ENCODE assay signal across 25 cellular contexts in the genomic region with DNA sequence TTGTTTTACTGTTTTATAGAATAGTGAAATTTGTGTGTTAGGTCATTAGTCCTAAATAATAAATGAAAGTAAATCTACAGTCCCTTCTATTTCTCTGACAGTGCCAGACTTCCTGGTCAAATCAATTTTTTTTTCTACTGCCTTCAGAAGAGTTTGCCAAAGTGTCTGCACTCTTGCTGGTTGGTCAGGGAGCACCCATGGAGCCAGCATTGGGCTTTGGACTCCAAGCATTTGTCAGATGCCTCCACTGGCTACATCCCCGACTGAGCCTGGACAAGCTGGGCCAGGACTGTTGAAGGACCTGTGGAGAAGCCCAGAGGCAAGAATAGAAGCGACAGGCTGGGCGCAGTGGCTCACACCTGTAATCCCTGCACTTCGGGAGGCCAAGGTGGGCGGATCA.
"Had no signal": no experiment of that assay in that cellular context is flagged by ENCODE, and none has a peak within 500 bp of the region (broad histone marks: within the 10 kb centered on the region; RNA-seq: fewer than 3 reads in every experiment).

No MANE protein-coding gene starts in this region.

- H3K36me3 ChIP-seq: neural progenitor cell, ovary, spleen, suprapubic skin, upper lobe of right lung, uterus had no signal

- H3K9me3 ChIP-seq: ovary, psoas muscle, spleen, suprapubic skin, testis, tibial artery, transverse colon, upper lobe of right lung, uterus had no signal

- DNase-seq: naive thymus-derived CD8-positive, alpha-beta T cell; occipital lobe; ovary; psoas muscle; right cardiac atrium; spleen; stimulated activated CD4-positive, alpha-beta T cell treated with anti-CD3 and anti-CD28 coated beads, Interleukin-12 subunit alpha, Interleukin-12 subunit beta, amount 100 ng/mL, for 4 hours; stimulated activated CD4-positive, alpha-beta T cell treated with anti-CD3 and anti-CD28 coated beads, Interleukin-1b, Interleukin-23, amount 100 ng/mL, for 48 hours; stimulated activated CD4-positive, alpha-beta T cell treated with anti-CD3 and anti-CD28 coated beads, Interleukin-4, amount 100 ng/mL, for 1 hour; stimulated activated CD4-positive, alpha-beta T cell treated with anti-CD3 and anti-CD28 coated beads, Interleukin-4, amount 100 ng/mL, for 4 hours; stimulated activated CD8-positive, alpha-beta memory T cell treated with anti-CD3 and anti-CD28 coated beads, Interleukin-4, amount 100 ng/mL, for 48 hours; stimulated activated naive CD4-positive, alpha-beta T cell; stimulated activated naive CD8-positive, alpha-beta T cell treated with anti-CD3 and anti-CD28 coated beads, Interleukin-15, amount 100 ng/mL, for 72 hours; stimulated activated naive CD8-positive, alpha-beta T cell treated with anti-CD3 and anti-CD28 coated beads, Interleukin-15, Interleukin-2, amounts not matched to agents 100 U/mL and 50 U/mL, for 24 hours; testis; tibial artery; transverse colon; upper lobe of right lung; uterus had no signal

- H3K4me1 ChIP-seq: neural progenitor cell, parathyroid adenoma, psoas muscle, spleen, suprapubic skin, testis, tibial artery, transverse colon, upper lobe of right lung, uterus had no signal

- H3K27me3 ChIP-seq: neural progenitor cell, ovary, spleen, suprapubic skin, testis, tibial artery, transverse colon, upper lobe of right lung, uterus had no signal

- ATAC-seq: naive thymus-derived CD8-positive, alpha-beta T cell; psoas muscle; sciatic nerve; stimulated activated naive CD8-positive, alpha-beta T cell treated with anti-CD3 and anti-CD28 coated beads, Interleukin-15, amount 100 ng/mL, for 72 hours; stimulated activated naive CD8-positive, alpha-beta T cell treated with anti-CD3 and anti-CD28 coated beads, Interleukin-15, Interleukin-2, amounts not matched to agents 100 U/mL and 50 U/mL, for 24 hours; upper lobe of right lung had no signal

- H3K27ac ChIP-seq: neural progenitor cell, ovary, parathyroid adenoma, psoas muscle, skin epidermis, spleen, suprapubic skin, testis, tibial artery, transverse colon, upper lobe of right lung, uterus had no signal

- H3K4me3 ChIP-seq: neural progenitor cell, ovary, psoas muscle, skin epidermis, smooth muscle cell, spleen, suprapubic skin, testis, tibial artery, transverse colon, upper lobe of right lung, uterus had no signal
